ENCODE assay signal across 10 cellular contexts in the genomic region with DNA sequence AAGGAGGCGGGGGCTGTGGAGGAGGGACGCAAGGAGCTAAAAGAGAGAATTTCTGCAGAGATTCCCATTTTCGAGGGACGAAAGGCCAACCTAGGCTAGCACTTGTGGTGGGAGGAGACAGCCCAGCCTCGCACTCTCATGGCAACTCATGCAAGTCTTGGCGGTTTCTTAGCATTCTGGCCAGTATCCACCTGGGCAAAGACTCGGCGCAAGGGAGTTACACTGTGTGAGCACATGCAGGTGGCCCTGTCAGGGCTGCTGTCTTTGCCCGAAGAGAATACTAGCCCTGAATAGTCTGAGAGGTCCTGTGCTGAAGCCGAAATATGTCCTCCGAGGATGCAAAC. TPM values are rescaled to one million over a fixed set of nuclear protein-coding genes. Genes with fewer than 3 reads are reported as not detected.
DNase-seq lines count a peak whose midpoint lies in the region; ATAC-seq and TF ChIP-seq lines count a peak whose summit lies in the region.
"Had no signal": no experiment of that assay in that cellular context is flagged by ENCODE, and none has a peak within 500 bp of the region (broad histone marks: within the 10 kb centered on the region; RNA-seq: fewer than 3 reads in every experiment).

No MANE protein-coding gene starts in this region.

- CTCF ChIA-PET in PC-9 (lab: Charles Lee): interaction anchor here (0.6 kb wide), 1 partner anchor 183 kb away, joined by 4 read pairs; no protein-coding TSS in a partner anchor

- no peaks in the 10 kb centered on the region for H3K36me3 ChIP-seq in esophagus muscularis mucosa
- H3K36me3 ChIP-seq in neuron (ENCODE audit: insufficient read depth, low read length): no peaks in the 10 kb centered on the region
- no peaks in the 10 kb centered on the region for H3K36me3 ChIP-seq in BE2C
- no peaks in the 10 kb centered on the region for H3K36me3 ChIP-seq in PC-9 (ENCODE audit: low read depth)

- H3K9me2 ChIP-seq in PC-9 (ENCODE audit: insufficient read depth): no peaks in the 10 kb centered on the region

- no peak for TF ChIP-seq EP300 in esophagus muscularis mucosa (IDR thresholded peaks at IDR 0.05)

- peaks cover 0 to 15% (median 6%) of the 10 kb centered on the region in 4 donors for H3K27me3 ChIP-seq in esophagus muscularis mucosa
- peaks cover 25% of the 10 kb centered on the region for H3K27me3 ChIP-seq in neuron (ENCODE audit: insufficient read depth, low read length)
- no peaks in the 10 kb centered on the region; the same call in 1 of the 2 replicates for H3K27me3 ChIP-seq in BE2C
- peaks cover 11% of the 10 kb centered on the region; the same call in 1 of the 2 replicates for H3K27me3 ChIP-seq in PC-9 (ENCODE audit: insufficient read depth, low read depth)

- no peak overlapping the region for H3K4me2 ChIP-seq in PC-9

- H3K27ac ChIP-seq in esophagus muscularis mucosa (replicated peaks in 1 of 4): no peak overlapping the region
- no peak overlapping the region for H3K27ac ChIP-seq in PC-9

- no TSS peak for BruUV-seq in PC-9 (replicated peaks; lab: Mats Ljungman, UMichigan)

- H3F3A ChIP-seq in PC-9 (ENCODE audit: insufficient read depth, low read depth): no peaks in the 10 kb centered on the region

- peaks cover 0 to 14% (median 11%) of the 10 kb centered on the region in 4 donors for H3K4me1 ChIP-seq in esophagus muscularis mucosa
- H3K4me1 ChIP-seq in neuron (ENCODE audit: insufficient read depth, low read length): no peaks in the 10 kb centered on the region
- no peaks in the 10 kb centered on the region for H3K4me1 ChIP-seq in BE2C
- no peaks in the 10 kb centered on the region for H3K4me1 ChIP-seq in PC-9 (replicated peaks; ENCODE audit: insufficient read depth)

- POLR2A ChIA-PET in PC-9 (lab: Charles Lee; ENCODE audit: unreplicated experiment): no interaction called here

- H3K9me3 ChIP-seq in esophagus muscularis mucosa: no peaks in the 10 kb centered on the region
- no peaks in the 10 kb centered on the region for H3K9me3 ChIP-seq in neuron (ENCODE audit: low read length)
- H3K9me3 ChIP-seq in BE2C: no peaks in the 10 kb centered on the region
- no peaks in the 10 kb centered on the region for H3K9me3 ChIP-seq in PC-9 (ENCODE audit: insufficient read depth, low read depth)

- no peaks in the 10 kb centered on the region for H3K79me2 ChIP-seq in PC-9 (ENCODE audit: low read depth)

- no peaks in the 10 kb centered on the region for H4K20me1 ChIP-seq in PC-9 (ENCODE audit: insufficient read depth)

- H2AFZ ChIP-seq in neuron (ENCODE audit: low read depth, low read length) (peak overlapping the region; percentile 80), PC-9 (no peak overlapping the region)

- TF ChIP-seq CTCF in AG09309 (IDR thresholded peaks at IDR 0.05; ENCODE audit: control insufficient read depth, insufficient read depth, low read depth, low read length, missing control alignments): no peak
- TF ChIP-seq CTCF in esophagus muscularis mucosa (IDR thresholded peaks at IDR 0.05): no peak
- TF ChIP-seq CTCF in BE2C (IDR thresholded peaks at IDR 0.05; ENCODE audit: low read depth, low read length): no peak
- no peak for TF ChIP-seq CTCF in PC-9 (conservative IDR thresholded peaks at IDR 0.05)

- DNase-seq in AG09309 (ENCODE audit: low read depth): no peak
- no peak for DNase-seq in esophagus muscularis mucosa (ENCODE audit: extremely low spot score)
- DNase-seq in activated CD8-positive, alpha-beta memory T cell treated with anti-CD3 and anti-CD28 coated beads, Interleukin-2, amount 50 U/mL, for 48 hours: no peak
- no peak for DNase-seq in BE2C
- DNase-seq in NCI-H524 treated with DMSO at 0.1 percent for 48 hours (lab: John Stamatoyannopoulos, UW): no peak
- no peak for DNase-seq in PC-9
- DNase-seq: amygdala, NCI-H510A treated with DMSO at 0.1 percent for 48 hours had no signal

- intact Hi-C loops in esophagus muscularis mucosa (cut with DNase I): no loop called here
- intact Hi-C loops in PC-9 (cut with micrococcal nuclease; ENCODE audit: unreplicated experiment): no loop called here

- TF ChIP-seq POLR2A in esophagus muscularis mucosa (IDR thresholded peaks at IDR 0.05; ENCODE audit: low read depth): no peak

- H3K4me3 ChIP-seq in AG09309 (ENCODE audit: control insufficient read depth, low read depth, low read length): peak overlapping the region; percentile 14
- peak overlapping the region; percentile 40 to 53 (median 42) for H3K4me3 ChIP-seq in esophagus muscularis mucosa
- H3K4me3 ChIP-seq in neuron (ENCODE audit: low read length): peak overlapping the region; percentile 47
- H3K4me3 ChIP-seq in BE2C (ENCODE audit: low read depth, low read length): no peak overlapping the region
- no peak overlapping the region for H3K4me3 ChIP-seq in PC-9

- peak; percentile 45 for ATAC-seq in HG03378 (IDR thresholded peaks at IDR 0.05; ENCODE audit: unreplicated experiment)

- 59% methylated on average over 11 of the region's 11 CpGs for WGBS in esophagus muscularis mucosa

RNA-seq across cellular contexts. Expression of a gene that starts 15.5 kb away (rescaled TPM):
- total RNA-seq in esophagus muscularis mucosa: under 1 TPM in 3 of 4 donors, not detected in 1; 0.33 to 0.83 (median 0.39) TPM
- not detected for polyA plus RNA-seq in BE2C (2012; ENCODE audit: insufficient read depth, insufficient read length, low read depth)
- total RNA-seq in PC-9 (2021): not detected in 2 replicates

Comparison
In these comparisons a context has a peak if more than half of its experiments do, and no peak if none do; other contexts are left out.
1. H3K4me3 ChIP-seq: peak in AG09309 (single experiment), esophagus muscularis mucosa (4 of 4) and neuron (single experiment); none in BE2C (single experiment) and PC-9 (single experiment).